In genomic region chr17:47822785-47823184, GRCh38 we compare ENCODE assay signal across 15 cellular contexts. TPM values are rescaled to one million over a fixed set of nuclear protein-coding genes. Genes with fewer than 3 reads are reported as not detected.
DNase-seq lines count a peak whose midpoint lies in the region; ATAC-seq and TF ChIP-seq lines count a peak whose summit lies in the region.
"Had no signal": no experiment of that assay in that cellular context is flagged by ENCODE, and none has a peak within 500 bp of the region (broad histone marks: within the 10 kb centered on the region; RNA-seq: fewer than 3 reads in every experiment).

No MANE protein-coding gene starts in this region.

- no peak for TF ChIP-seq CTCF in CD4-positive, alpha-beta T cell (IDR thresholded peaks at IDR 0.05)
- TF ChIP-seq CTCF in HFFc6 (IDR thresholded peaks at IDR 0.05) (no peak), coronary artery (IDR thresholded peaks at IDR 0.05) (no peak)

- intact Hi-C loops in CD4-positive, alpha-beta T cell (cut with DNase I, micrococcal nuclease) = no loop called here
- intact Hi-C loops in naive thymus-derived CD4-positive, alpha-beta T cell (cut with micrococcal nuclease) = loop anchor here in 1 of 2 donors (5.0 kb wide), 2 partner anchors 120 to 755 kb away; partner anchors contain the start of gene PNPO

- POLR2A ChIA-PET in CD4-positive, alpha-beta T cell (lab: Charles Lee) = interaction anchor here (1.0 to 2.3 kb wide), 4 partner anchors 8 to 73 kb away, joined by 5 to 32 read pairs (median 6); partner anchors contain the start of genes LRRC46, MRPL10, SCRN2 and SP2
- POLR2A ChIA-PET in activated CD8-positive, alpha-beta T cell treated with anti-CD3 and anti-CD28 coated beads, Interleukin-2, amount 10 ng/mL, durations not matched to agents 7 days and 5 days (lab: Charles Lee) = interaction anchor here (0.5 to 1.1 kb wide), 2 partner anchors 8 to 73 kb away, joined by 3 to 5 read pairs; partner anchors contain the start of genes LRRC46 and MRPL10
- POLR2A ChIA-PET in naive thymus-derived CD4-positive, alpha-beta T cell (lab: Charles Lee) = interaction anchor here (0.8 to 2.4 kb wide), 6 partner anchors 8 to 73 kb away, joined by 3 to 22 read pairs (median 6); partner anchors contain the start of genes LRRC46, MRPL10, SCRN2 and SP2

- CTCF ChIA-PET in CD4-positive, alpha-beta T cell (lab: Charles Lee) = interaction anchor here (1.9 to 2.4 kb wide), 3 partner anchors 8 to 20 kb away, joined by 7 to 16 read pairs (median 9); partner anchors contain the start of genes LRRC46, MRPL10 and SCRN2
- CTCF ChIA-PET in activated CD8-positive, alpha-beta T cell treated with anti-CD3 and anti-CD28 coated beads, Interleukin-2, amount 10 ng/mL, durations not matched to agents 7 days and 5 days (lab: Charles Lee) = interaction anchor here (1.1 to 1.7 kb wide), 3 partner anchors 8 to 127 kb away, joined by 3 to 15 read pairs (median 4); partner anchors contain the start of genes LRRC46 and MRPL10
- CTCF ChIA-PET in naive thymus-derived CD4-positive, alpha-beta T cell (lab: Charles Lee) = interaction anchor here (0.5 to 1.6 kb wide), 6 partner anchors 9 to 140 kb away, joined by 3 to 4 read pairs (median 3); partner anchors contain the start of genes LRRC46 and MRPL10

- H3K27me3 ChIP-seq in CD4-positive, alpha-beta T cell (ENCODE audit: control insufficient read depth, insufficient read depth, low read length) = no peaks in the 10 kb centered on the region
- H3K27me3 ChIP-seq in naive thymus-derived CD4-positive, alpha-beta T cell (ENCODE audit: control insufficient read depth in 2 of 2, insufficient read depth in 2 of 2, low read length in 2 of 2) = no peaks in the 10 kb centered on the region
- H3K27me3 ChIP-seq: dorsolateral prefrontal cortex had no signal

- H3K36me3 ChIP-seq in naive thymus-derived CD4-positive, alpha-beta T cell (ENCODE audit: control insufficient read depth in 2 of 3, insufficient read depth in 3 of 3, low read length in 3 of 3) = peaks cover 21 to 62% (median 30%) of the 10 kb centered on the region in 3 experiments

- no peak for ATAC-seq in CD4-positive, alpha-beta T cell (ENCODE audit: poor library complexity)
- no peak for ATAC-seq in activated CD8-positive, alpha-beta T cell treated with anti-CD3 and anti-CD28 coated beads, Interleukin-2, amount 10 ng/mL, durations not matched to agents 7 days and 5 days
- no peak for ATAC-seq in naive thymus-derived CD4-positive, alpha-beta T cell
- ATAC-seq in HG03045 (IDR thresholded peaks at IDR 0.05; ENCODE audit: unreplicated experiment) = no peak

- DNase-seq in CD4-positive, alpha-beta T cell = no peak
- DNase-seq in HFFc6 = no peak
- DNase-seq in activated CD8-positive, alpha-beta T cell treated with anti-CD3 and anti-CD28 coated beads, Interleukin-2, amount 10 ng/mL, durations not matched to agents 7 days and 5 days = no peak
- no peak for DNase-seq in naive thymus-derived CD4-positive, alpha-beta T cell
- DNase-seq in mesenteric fat pad (ENCODE audit: low spot score) = no peak
- no peak for DNase-seq in coronary artery (ENCODE audit: low spot score)
- DNase-seq: dorsolateral prefrontal cortex; EL; kidney glomerular epithelial cell; NCI-H1694; NCI-H345; stimulated activated CD4-positive, alpha-beta T cell treated with anti-CD3 and anti-CD28 coated beads, Interleukin-12 subunit alpha, Interleukin-12 subunit beta, amount 100 ng/mL, for 4 hours had no signal

- peaks cover 25% of the 10 kb centered on the region for H3K4me1 Mint-ChIP-seq in CD4-positive, alpha-beta T cell (ENCODE audit: low read depth)
- peaks cover 30% of the 10 kb centered on the region for H3K4me1 Mint-ChIP-seq in HFFc6 (ENCODE audit: low read depth)
- peaks cover 26% of the 10 kb centered on the region for H3K4me1 Mint-ChIP-seq in activated CD8-positive, alpha-beta T cell treated with anti-CD3 and anti-CD28 coated beads, Interleukin-2, amount 10 ng/mL, durations not matched to agents 7 days and 5 days (ENCODE audit: low read depth)
- peaks cover 7 to 33% (median 24%) of the 10 kb centered on the region in 7 donors for H3K4me1 Mint-ChIP-seq in naive thymus-derived CD4-positive, alpha-beta T cell

- no peaks in the 10 kb centered on the region for H3K9me3 Mint-ChIP-seq in CD4-positive, alpha-beta T cell
- H3K9me3 Mint-ChIP-seq in HFFc6 = no peaks in the 10 kb centered on the region
- H3K9me3 Mint-ChIP-seq in activated CD8-positive, alpha-beta T cell treated with anti-CD3 and anti-CD28 coated beads, Interleukin-2, amount 10 ng/mL, durations not matched to agents 7 days and 5 days (ENCODE audit: insufficient read depth) = no peaks in the 10 kb centered on the region
- no peaks in the 10 kb centered on the region for H3K9me3 Mint-ChIP-seq in naive thymus-derived CD4-positive, alpha-beta T cell

- peak overlapping the region; percentile 92 for H3K27ac Mint-ChIP-seq in CD4-positive, alpha-beta T cell
- no peak overlapping the region for H3K27ac Mint-ChIP-seq in HFFc6
- peak overlapping the region; percentile 39 for H3K27ac Mint-ChIP-seq in activated CD8-positive, alpha-beta T cell treated with anti-CD3 and anti-CD28 coated beads, Interleukin-2, amount 10 ng/mL, durations not matched to agents 7 days and 5 days
- peak overlapping the region in 4 of 9 donors; percentile 16 to 91 (median 42) for H3K27ac Mint-ChIP-seq in naive thymus-derived CD4-positive, alpha-beta T cell

- no peak overlapping the region for H3K4me3 ChIP-seq in naive thymus-derived CD4-positive, alpha-beta T cell (ENCODE audit: low read length)
- no peak overlapping the region for H3K4me3 ChIP-seq in coronary artery
- H3K4me3 ChIP-seq: prostate gland, SK-N-MC had no signal

- H3K4me1 ChIP-seq in naive thymus-derived CD4-positive, alpha-beta T cell (ENCODE audit: control insufficient read depth in 2 of 2, insufficient read depth in 2 of 2, low read length in 2 of 2) = peaks cover 5 to 23% of the 10 kb centered on the region in 2 donors

- peaks cover 84% of the 10 kb centered on the region for H3K36me3 Mint-ChIP-seq in CD4-positive, alpha-beta T cell (ENCODE audit: low read depth)
- peaks cover 12% of the 10 kb centered on the region for H3K36me3 Mint-ChIP-seq in HFFc6 (ENCODE audit: low read depth)
- H3K36me3 Mint-ChIP-seq in activated CD8-positive, alpha-beta T cell treated with anti-CD3 and anti-CD28 coated beads, Interleukin-2, amount 10 ng/mL, durations not matched to agents 7 days and 5 days (ENCODE audit: low read depth) = peaks cover 39% of the 10 kb centered on the region
- H3K36me3 Mint-ChIP-seq in naive thymus-derived CD4-positive, alpha-beta T cell = peaks cover 2 to 34% (median 15%) of the 10 kb centered on the region in 5 donors

- no peak overlapping the region for H3K27ac ChIP-seq in CD4-positive, alpha-beta T cell (ENCODE audit: low read depth, low read length)
- H3K27ac ChIP-seq in naive thymus-derived CD4-positive, alpha-beta T cell (ENCODE audit: low read depth, low read length) = peak overlapping the region; percentile 80
- no peak overlapping the region for H3K27ac ChIP-seq in coronary artery
- H3K27ac ChIP-seq: SK-N-MC had no signal

- H3K9me3 ChIP-seq in CD4-positive, alpha-beta T cell (ENCODE audit: control insufficient read depth, low read length) = no peaks in the 10 kb centered on the region
- no peaks in the 10 kb centered on the region for H3K9me3 ChIP-seq in naive thymus-derived CD4-positive, alpha-beta T cell (ENCODE audit: control insufficient read depth in 2 of 3, low read length in 3 of 3)
- H3K9me3 ChIP-seq: prostate gland had no signal

- no peaks in the 10 kb centered on the region for H3K27me3 Mint-ChIP-seq in CD4-positive, alpha-beta T cell
- peaks cover 2% of the 10 kb centered on the region; the same call in 1 of the 2 replicates for H3K27me3 Mint-ChIP-seq in HFFc6 (ENCODE audit: insufficient read depth)
- H3K27me3 Mint-ChIP-seq in activated CD8-positive, alpha-beta T cell treated with anti-CD3 and anti-CD28 coated beads, Interleukin-2, amount 10 ng/mL, durations not matched to agents 7 days and 5 days (ENCODE audit: low read depth) = no peaks in the 10 kb centered on the region
- no peaks in the 10 kb centered on the region for H3K27me3 Mint-ChIP-seq in naive thymus-derived CD4-positive, alpha-beta T cell

- peak overlapping the region; percentile 42 for H3K4me3 Mint-ChIP-seq in CD4-positive, alpha-beta T cell
- peak overlapping the region; percentile 94 for H3K4me3 Mint-ChIP-seq in HFFc6
- peak overlapping the region; percentile 5 for H3K4me3 Mint-ChIP-seq in activated CD8-positive, alpha-beta T cell treated with anti-CD3 and anti-CD28 coated beads, Interleukin-2, amount 10 ng/mL, durations not matched to agents 7 days and 5 days
- peak overlapping the region in 8 of 10 donors; percentile 23 to 99 (median 74) for H3K4me3 Mint-ChIP-seq in naive thymus-derived CD4-positive, alpha-beta T cell

RNA-seq across cellular contexts. Expression of gene OSBPL7, which starts 1.2 kb away (rescaled TPM):
- 10 to 100 TPM; 30.1 to 30.8 TPM for total RNA-seq in CD4-positive, alpha-beta T cell
- 10 to 100 TPM in 2 of 6 experiments, 1 to 10 TPM in 4; 7.0 to 10.7 (median 9.2) TPM for total RNA-seq in HFFc6 (2021; fragmentation: NEBNext Ultra II Directional; extraction: Animal tissue kit (Norgen Biotek cat#: 25700))
- 10 to 100 TPM; 33.0 to 33.6 TPM for total RNA-seq in activated CD8-positive, alpha-beta T cell treated with anti-CD3 and anti-CD28 coated beads, Interleukin-2, amount 10 ng/mL, durations not matched to agents 7 days and 5 days
- 10 to 100 TPM; 36.6 to 46.1 (median 41.4) TPM for total RNA-seq in naive thymus-derived CD4-positive, alpha-beta T cell
- polyA plus RNA-seq in naive thymus-derived CD4-positive, alpha-beta T cell = 1 to 10 TPM; 4.0 to 6.3 TPM
- total RNA-seq in mesenteric fat pad = 5.1 TPM

RNA-seq across cellular contexts. Expression of gene MRPL10, which starts 8.6 kb away (rescaled TPM):
- total RNA-seq in CD4-positive, alpha-beta T cell = 10 to 100 TPM; 49.0 to 51.4 TPM
- total RNA-seq in HFFc6 (2021; fragmentation: NEBNext Ultra II Directional; extraction: Animal tissue kit (Norgen Biotek cat#: 25700)) = 10 to 100 TPM; 39.4 to 48.0 (median 43.7) TPM
- total RNA-seq in activated CD8-positive, alpha-beta T cell treated with anti-CD3 and anti-CD28 coated beads, Interleukin-2, amount 10 ng/mL, durations not matched to agents 7 days and 5 days = 10 to 100 TPM; 37.9 to 41.6 TPM
- total RNA-seq in naive thymus-derived CD4-positive, alpha-beta T cell = 10 to 100 TPM; 33.6 to 51.2 (median 35.7) TPM
- polyA plus RNA-seq in naive thymus-derived CD4-positive, alpha-beta T cell = 10 to 100 TPM; 36.5 to 44.0 TPM
- 33.5 TPM for total RNA-seq in mesenteric fat pad

RNA-seq across cellular contexts. Expression of gene LRRC46, which starts 8.7 kb away (rescaled TPM):
- under 1 TPM; 0.42 to 0.85 TPM for total RNA-seq in CD4-positive, alpha-beta T cell
- total RNA-seq in HFFc6 (2021; fragmentation: NEBNext Ultra II Directional; extraction: Animal tissue kit (Norgen Biotek cat#: 25700)) = 1 to 10 TPM in 1 of 6 experiments, under 1 TPM in 5; 0.41 to 1.1 (median 0.83) TPM
- under 1 TPM; 0.82 to 0.97 TPM for total RNA-seq in activated CD8-positive, alpha-beta T cell treated with anti-CD3 and anti-CD28 coated beads, Interleukin-2, amount 10 ng/mL, durations not matched to agents 7 days and 5 days
- total RNA-seq in naive thymus-derived CD4-positive, alpha-beta T cell = 1 to 10 TPM in 2 of 5 experiments, under 1 TPM in 3; 0.20 to 1.7 (median 0.66) TPM
- polyA plus RNA-seq in naive thymus-derived CD4-positive, alpha-beta T cell = 1 to 10 TPM; 1.2 to 1.8 TPM
- not detected for total RNA-seq in mesenteric fat pad

RNA-seq across cellular contexts. Expression of gene SCRN2, which starts 18.3 kb away (rescaled TPM):
- total RNA-seq in CD4-positive, alpha-beta T cell = 10 to 100 TPM; 15.3 to 17.2 TPM
- total RNA-seq in HFFc6 (2021; fragmentation: NEBNext Ultra II Directional; extraction: Animal tissue kit (Norgen Biotek cat#: 25700)) = 10 to 100 TPM; 33.9 to 46.6 (median 39.1) TPM
- 10 to 100 TPM; 24.1 to 24.8 TPM for total RNA-seq in activated CD8-positive, alpha-beta T cell treated with anti-CD3 and anti-CD28 coated beads, Interleukin-2, amount 10 ng/mL, durations not matched to agents 7 days and 5 days
- total RNA-seq in naive thymus-derived CD4-positive, alpha-beta T cell = 10 to 100 TPM; 33.4 to 55.9 (median 41.4) TPM
- 10 to 100 TPM; 27.5 to 34.8 TPM for polyA plus RNA-seq in naive thymus-derived CD4-positive, alpha-beta T cell
- 70.6 TPM for total RNA-seq in mesenteric fat pad

RNA-seq across cellular contexts. Expression of gene SP6, which starts 28.2 kb away (rescaled TPM):
- total RNA-seq in CD4-positive, alpha-beta T cell = under 1 TPM; 0.17 to 0.27 TPM
- 1 to 10 TPM in 4 of 6 experiments, under 1 TPM in 2; 0.45 to 1.2 (median 1.1) TPM for total RNA-seq in HFFc6 (2021; fragmentation: NEBNext Ultra II Directional; extraction: Animal tissue kit (Norgen Biotek cat#: 25700))
- under 1 TPM in 1 of 2 experiments, not detected in 1; 0.05 TPM for total RNA-seq in activated CD8-positive, alpha-beta T cell treated with anti-CD3 and anti-CD28 coated beads, Interleukin-2, amount 10 ng/mL, durations not matched to agents 7 days and 5 days
- under 1 TPM in 3 of 5 experiments, not detected in 2; 0.16 to 0.29 (median 0.22) TPM for total RNA-seq in naive thymus-derived CD4-positive, alpha-beta T cell
- under 1 TPM in 1 of 2 donors, not detected in 1; 0.05 TPM for polyA plus RNA-seq in naive thymus-derived CD4-positive, alpha-beta T cell
- 1.9 TPM for total RNA-seq in mesenteric fat pad

Comparison
In these comparisons a context has a peak if more than half of its experiments do, and no peak if none do; other contexts are left out.
1. H3K4me3 Mint-ChIP-seq: peak in every context shown above with its lines; median percentile 94 in HFFc6; 74 in naive thymus-derived CD4-positive, alpha-beta T cell; 42 in CD4-positive, alpha-beta T cell; 5 in activated CD8-positive, alpha-beta T cell treated with anti-CD3 and anti-CD28 coated beads, Interleukin-2, amount 10 ng/mL, durations not matched to agents 7 days and 5 days.